Comparison of ENCODE assay signal across 1 cellular context in genomic region chr5:40405230-40405629, GRCh38.
TF ChIP-seq lines count a peak whose summit lies in the region.

No MANE protein-coding gene starts in this region.

TF ChIP-seq in SK-N-SH treated with all-trans-retinoic acid at 6 μM for 48 hours, 23 proteins besides CTCF, POLR2A, EP300 and RAD21 (continued from another document):
- TF ChIP-seq ZC3H10 (CRISPR knock-in tag; IDR thresholded peaks at IDR 0.05) (no peak), RARB (CRISPR knock-in tag; IDR thresholded peaks at IDR 0.05) (no peak), GLIS3 (CRISPR knock-in tag; IDR thresholded peaks at IDR 0.05) (no peak), TOX (CRISPR knock-in tag; IDR thresholded peaks at IDR 0.05; ENCODE audit: borderline replicate concordance) (no peak)
